ENCODE assay signal across 1 cellular context in genomic region chr14:81170104-81170828, GRCh38.
A peak's percentile ranks its signal among the peaks of the same experiment; 100 is the strongest.
TF ChIP-seq lines count a peak whose summit lies in the region.

No MANE protein-coding gene starts in this region.

TF ChIP-seq in HepG2, 621 proteins besides CTCF, POLR2A, EP300 and RAD21 (continued from another document and continues in another):
- TF ChIP-seq HMGXB3 (CRISPR knock-in tag; IDR thresholded peaks at IDR 0.05; ENCODE audit: borderline replicate concordance) (peak; percentile 22; the same call in 1 of the 2 replicates), SPEN (CRISPR knock-in tag; IDR thresholded peaks at IDR 0.05; ENCODE audit: low read depth) (peak; percentile 52; the same call in 1 of the 2 replicates), ARID5B (CRISPR knock-in tag; IDR thresholded peaks at IDR 0.05) (0 out of 2 replicates have a peak, but pooled peaks have one; percentile 56), GTF3A (CRISPR knock-in tag; conservative IDR thresholded peaks at IDR 0.05) (no peak), ZFP36L2 (CRISPR knock-in tag; IDR thresholded peaks at IDR 0.05) (no peak; the same call in 1 of the 2 replicates), ZMYM4 (CRISPR knock-in tag; IDR thresholded peaks at IDR 0.05) (peak; percentile 91), ZNF543 (CRISPR knock-in tag; IDR thresholded peaks at IDR 0.05) (no peak; the same call in none of the 2 replicates), FLYWCH1 (CRISPR knock-in tag; IDR thresholded peaks at IDR 0.05) (no peak), ZNF891 (CRISPR knock-in tag; IDR thresholded peaks at IDR 0.05) (peak; percentile 79), ZFYVE20 (CRISPR knock-in tag; IDR thresholded peaks at IDR 0.05; ENCODE audit: borderline replicate concordance, low read depth) (no peak), UBTF (CRISPR knock-in tag; IDR thresholded peaks at IDR 0.05) (peak; percentile 56; the same call in 1 of the 2 replicates), CHD2 (IDR thresholded peaks at IDR 0.05; ENCODE audit: low read depth, low read length) (0 out of 2 replicates have a peak, but pooled peaks have one; percentile 26), SIN3A (IDR thresholded peaks at IDR 0.05; ENCODE audit: borderline replicate concordance, low read depth, low read length) (0 out of 2 replicates have a peak, but pooled peaks have one; percentile 58), ELK4 (CRISPR knock-in tag; IDR thresholded peaks at IDR 0.05; ENCODE audit: borderline replicate concordance) (no peak), ZNF124 (CRISPR knock-in tag; IDR thresholded peaks at IDR 0.05) (no peak), SKIL (CRISPR knock-in tag; IDR thresholded peaks at IDR 0.05; ENCODE audit: borderline replicate concordance) (no peak), SAP130 (CRISPR knock-in tag; IDR thresholded peaks at IDR 0.05; ENCODE audit: low read depth) (peak; percentile 63), CERS6 (CRISPR knock-in tag; IDR thresholded peaks at IDR 0.05) (no peak), ZNF83 (CRISPR knock-in tag; IDR thresholded peaks at IDR 0.05; ENCODE audit: borderline replicate concordance) (no peak), KDM2A (CRISPR knock-in tag; IDR thresholded peaks at IDR 0.05; ENCODE audit: borderline replicate concordance, low read depth) (no peak), ZNF275 (CRISPR knock-in tag; IDR thresholded peaks at IDR 0.05; ENCODE audit: borderline replicate concordance) (no peak), ZNF749 (CRISPR knock-in tag; IDR thresholded peaks at IDR 0.05; ENCODE audit: borderline replicate concordance) (no peak), ZNF407 (CRISPR knock-in tag; IDR thresholded peaks at IDR 0.05; ENCODE audit: not compliant biosample characterization) (no peak), YEATS2 (CRISPR knock-in tag; IDR thresholded peaks at IDR 0.05; ENCODE audit: borderline replicate concordance) (peak; percentile 80; the same call in 1 of the 2 replicates), MYC (CRISPR knock-in tag; IDR thresholded peaks at IDR 0.05; ENCODE audit: borderline replicate concordance) (peak; percentile 48; the same call in 1 of the 2 replicates), ZNF451 (CRISPR knock-in tag; IDR thresholded peaks at IDR 0.05) (no peak; the same call in 1 of the 2 replicates), ZNF737 (CRISPR knock-in tag; IDR thresholded peaks at IDR 0.05; ENCODE audit: borderline replicate concordance) (peak; percentile 41; the same call in 1 of the 2 replicates), MXI1 (IDR thresholded peaks at IDR 0.05; ENCODE audit: borderline replicate concordance, low read depth, low read length) (0 out of 3 replicates have a peak, but pooled peaks have one; percentile 13)
